In the genomic region with DNA sequence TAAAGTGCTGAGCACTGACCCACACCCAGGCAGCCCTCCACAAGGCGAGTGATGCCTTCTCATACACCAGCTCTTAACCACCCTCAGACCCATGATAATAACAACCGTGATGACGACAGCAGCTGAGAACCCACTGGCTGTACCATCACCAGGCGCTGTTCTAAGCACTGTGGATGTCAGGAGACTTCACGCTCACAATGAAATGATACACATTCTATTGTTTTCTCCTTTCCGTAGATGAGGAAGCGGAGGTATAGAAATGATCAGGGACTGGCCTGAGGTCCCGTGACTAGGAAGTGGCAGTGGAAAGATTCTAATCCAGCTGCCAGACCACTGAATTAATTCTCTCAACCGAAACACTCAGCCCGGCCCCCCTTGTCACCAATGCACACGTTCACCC, we compare ENCODE assay signal across 33 cellular contexts.
"Had no signal": no experiment of that assay in that cellular context is flagged by ENCODE, and none has a peak within 500 bp of the region (broad histone marks: within the 10 kb centered on the region; RNA-seq: fewer than 3 reads in every experiment).

No MANE protein-coding gene starts in this region.

- DNase-seq: activated B cell treated with CpG ODN at 0.5 μM for 24 hours; activated CD4-positive, alpha-beta T cell treated with anti-CD3 and anti-CD28 coated beads for 48 hours; activated CD4-positive, alpha-beta T cell treated with anti-CD3 and anti-CD28 coated beads, Interleukin-2, amount 50 U/mL, for 1 hour; activated CD4-positive, alpha-beta T cell treated with anti-CD3 and anti-CD28 coated beads, Interleukin-2, amount 50 U/mL, for 48 hours; activated CD8-positive, alpha-beta memory T cell treated with anti-CD3 and anti-CD28 coated beads for 24 hours; activated CD8-positive, alpha-beta T cell treated with anti-CD3 and anti-CD28 coated beads for 36 hours; activated effector memory CD4-positive, alpha-beta T cell treated with Interleukin-2 at 50 U/mL for 16 hours; activated gamma-delta T cell treated with Interleukin-2 at 50 U/mL for 16 hours; activated naive CD4-positive, alpha-beta T cell treated with anti-CD3 and anti-CD28 coated beads, Interleukin-2, amount 50 U/mL, for 16 hours; activated naive CD4-positive, alpha-beta T cell treated with Interleukin-2 at 50 U/mL for 16 hours; activated T-cell treated with anti-CD3 and anti-CD28 coated beads, Interleukin-2, amount 50 U/mL, for 4 hours; amniotic stem cell; anterior cingulate cortex; brain microvascular endothelial cell; cortex of kidney; dorsolateral prefrontal cortex; effector memory CD4-positive, alpha-beta T cell; endodermal cell; erythroblast; foreskin keratinocyte; gastrocnemius medialis; T-helper 1 cell; T-helper 17 cell; T1000; WERI-Rb-1 had no signal

- H3K4me1 ChIP-seq: gastrocnemius medialis had no signal

- H3K36me3 Mint-ChIP-seq: activated naive CD8-positive, alpha-beta T cell had no signal

- H3K27ac Mint-ChIP-seq: activated B cell treated with CpG ODN at 0.5 μM for 24 hours; activated CD8-positive, alpha-beta T cell treated with anti-CD3 and anti-CD28 coated beads for 36 hours; activated naive CD8-positive, alpha-beta T cell; activated T-helper 17 cell treated with anti-CD3 and anti-CD28 coated beads, Interleukin-2, amount 50 U/mL, for 72 hours; endodermal cell; T-helper 17 cell; T-helper 2 cell treated with Interferon-gamma antibody and Interleukin-4, amounts not matched to agents 5 μg/mL and 100 μg/mL, for 36 hours had no signal

- H3K4me3 Mint-ChIP-seq: activated B cell treated with CpG ODN at 0.5 μM for 24 hours; activated CD8-positive, alpha-beta T cell treated with anti-CD3 and anti-CD28 coated beads for 36 hours; activated naive CD8-positive, alpha-beta T cell; activated T-cell treated with anti-CD3 and anti-CD28 coated beads, Interleukin-2, amount 50 U/mL, for 4 hours; activated T-helper 17 cell treated with anti-CD3 and anti-CD28 coated beads, Interleukin-2, amount 50 U/mL, for 72 hours; endodermal cell; T-helper 17 cell; T-helper 2 cell treated with Interferon-gamma antibody and Interleukin-4, amounts not matched to agents 5 μg/mL and 100 μg/mL, for 36 hours had no signal

- FAIRE-seq: astrocyte, bronchial epithelial cell, colon had no signal

- H3K36me3 ChIP-seq: gastrocnemius medialis had no signal

- H3K27me3 ChIP-seq: brain microvascular endothelial cell, dorsolateral prefrontal cortex, esophagus muscularis mucosa, foreskin keratinocyte, gastrocnemius medialis had no signal

- H3K9me3 Mint-ChIP-seq: activated T-cell treated with anti-CD3 and anti-CD28 coated beads, Interleukin-2, amount 50 U/mL, for 4 hours; activated T-helper 17 cell treated with anti-CD3 and anti-CD28 coated beads, Interleukin-2, amount 50 U/mL, for 72 hours; endodermal cell; T-helper 2 cell treated with Interferon-gamma antibody and Interleukin-4, amounts not matched to agents 5 μg/mL and 100 μg/mL, for 36 hours had no signal

- ATAC-seq: activated CD4-positive, CD25-positive, alpha-beta regulatory T cell treated with anti-CD3 and anti-CD28 coated beads, Interleukin-2, amount 50 U/mL, for 24 hours; activated CD8-positive, alpha-beta T cell treated with anti-CD3 and anti-CD28 coated beads for 36 hours; activated T-cell treated with anti-CD3 and anti-CD28 coated beads, Interleukin-2, amount 50 U/mL, for 4 hours; activated T-helper 17 cell treated with anti-CD3 and anti-CD28 coated beads, Interleukin-2, amount 50 U/mL, for 72 hours; foreskin keratinocyte; gastrocnemius medialis; T-helper 17 cell had no signal

- H3K27ac ChIP-seq: brain microvascular endothelial cell, foreskin keratinocyte, gastrocnemius medialis, WERI-Rb-1 had no signal

- H3K9me3 ChIP-seq: gastrocnemius medialis had no signal

- H3K4me3 ChIP-seq: dorsolateral prefrontal cortex, esophagus muscularis mucosa, gastrocnemius medialis had no signal
